18 cellular contexts compared by ENCODE assay signal in genomic region chr2:237577956-237578870, GRCh38. TPM values are rescaled to one million over a fixed set of nuclear protein-coding genes. Genes with fewer than 3 reads are reported as not detected.
A peak's percentile ranks its signal among the peaks of the same experiment; 100 is the strongest.
DNase-seq lines count a peak whose midpoint lies in the region; TF ChIP-seq lines count a peak whose summit lies in the region.
"Had no signal": no experiment of that assay in that cellular context is flagged by ENCODE, and none has a peak within 500 bp of the region (broad histone marks: within the 10 kb centered on the region; RNA-seq: fewer than 3 reads in every experiment).

No MANE protein-coding gene starts in this region.

- H3K36me3 Mint-ChIP-seq in chondrocyte (ENCODE audit: low read depth) = no peaks in the 10 kb centered on the region
- H3K36me3 Mint-ChIP-seq in nephron progenitor cell (ENCODE audit: low read depth) = no peaks in the 10 kb centered on the region
- H3K36me3 Mint-ChIP-seq: CD4-positive, alpha-beta memory T cell had no signal

- H3K4me3 ChIP-seq in spleen (no peak overlapping the region), tibial artery (no peak overlapping the region)
- H3K4me3 ChIP-seq: A549, GM12878, GM23338 had no signal

- H3K4me3 Mint-ChIP-seq in chondrocyte (ENCODE audit: unreplicated experiment) (no peak overlapping the region), nephron progenitor cell (no peak overlapping the region)
- H3K4me3 Mint-ChIP-seq: CD4-positive, alpha-beta memory T cell; GM23338; HFFc6 had no signal

- H3K9me3 Mint-ChIP-seq in chondrocyte (ENCODE audit: low read depth) = no peaks in the 10 kb centered on the region
- no peaks in the 10 kb centered on the region for H3K9me3 Mint-ChIP-seq in nephron progenitor cell
- H3K9me3 Mint-ChIP-seq: CD4-positive, alpha-beta memory T cell; HFFc6 had no signal

- intact Hi-C loops in spleen (cut with DNase I; ENCODE audit: low total_unique reads) = loop anchor here (10.0 kb wide), 1 partner anchor 423 kb away; no protein-coding TSS in a partner anchor
- intact Hi-C loops in tibial artery (cut with DNase I; ENCODE audit: low total_unique reads) = loop anchor here (10.0 kb wide), 2 partner anchors 423 to 453 kb away; no protein-coding TSS in a partner anchor

- TF ChIP-seq CTCF in chondrocyte (IDR thresholded peaks at IDR 0.05) (no peak), nephron progenitor cell (IDR thresholded peaks at IDR 0.05) (no peak), spleen (IDR thresholded peaks at IDR 0.05 in 8 of 11, conservative IDR thresholded peaks at IDR 0.05 in 3 of 11) (no peak), tibial artery (IDR thresholded peaks at IDR 0.05) (no peak)

- H3K27me3 Mint-ChIP-seq in chondrocyte (ENCODE audit: low read depth) (peaks cover 2% of the 10 kb centered on the region), nephron progenitor cell (ENCODE audit: low read depth, poor library complexity) (peaks cover 16% of the 10 kb centered on the region)

- H3K9me3 ChIP-seq in spleen (no peaks in the 10 kb centered on the region), tibial artery (no peaks in the 10 kb centered on the region)
- H3K9me3 ChIP-seq: A549, BE2C had no signal

- H3K36me3 ChIP-seq in spleen (no peaks in the 10 kb centered on the region), tibial artery (peaks cover 0 to 4% (median 0%) of the 10 kb centered on the region in 3 donors)
- H3K36me3 ChIP-seq: BE2C had no signal

- H3K27ac Mint-ChIP-seq in chondrocyte (ENCODE audit: unreplicated experiment) (no peak overlapping the region), nephron progenitor cell (peak overlapping the region; percentile 49)
- H3K27ac Mint-ChIP-seq: GM23338, HFFc6 had no signal

- H3K27me3 ChIP-seq in spleen (replicated peaks in 1 of 7) (peaks cover 0 to 22% (median 0%) of the 10 kb centered on the region in 7 donors), tibial artery (no peaks in the 10 kb centered on the region)
- H3K27me3 ChIP-seq: BE2C had no signal

- H3K4me1 Mint-ChIP-seq in chondrocyte (ENCODE audit: low read depth) (peaks cover 13% of the 10 kb centered on the region), nephron progenitor cell (peaks cover 43% of the 10 kb centered on the region)

- DNase-seq in chondrocyte (ENCODE audit: low spot score) = peak; percentile 71
- DNase-seq in nephron progenitor cell = no peak
- DNase-seq in spleen = peak; percentile 70
- no peak for DNase-seq in amniotic stem cell (lab: John Stamatoyannopoulos, UW)
- no peak for DNase-seq in tibial artery
- no peak for DNase-seq in NCI-H187 treated with DMSO at 0.1 percent for 48 hours (lab: John Stamatoyannopoulos, UW)
- DNase-seq: BE2C; CD4-positive, alpha-beta memory T cell; DMS79; HCEC 1CT; HFFc6; IMR-90 had no signal

- TF ChIP-seq POLR2A in spleen (IDR thresholded peaks at IDR 0.05) = no peak

- H3K4me1 ChIP-seq in spleen (peaks cover 0 to 14% (median 7%) of the 10 kb centered on the region in 6 donors), tibial artery (peaks cover 0 to 24% (median 15%) of the 10 kb centered on the region in 4 donors)

- H3K27ac ChIP-seq in spleen (no peak overlapping the region), tibial artery (no peak overlapping the region)
- H3K27ac ChIP-seq: A549, C4-2B had no signal

- 90 to 95% (median 92%) methylated on average over 17 to 26 of the region's 26 CpGs for WGBS in spleen, 5 donors

RNA-seq across cellular contexts. Expression of gene PRLH, which starts 11.8 kb away (rescaled TPM):
- total RNA-seq in chondrocyte (not detected in 3 replicates), spleen (not detected)
- not detected for polyA plus RNA-seq in spleen
- total RNA-seq: CD4-positive, alpha-beta memory T cell; G401; GM12878; GM23338; HFFc6; IMR-90 had no signal
- polyA plus RNA-seq: A549; AG04450; CD4-positive, alpha-beta memory T cell; GM12878; GM23338; IMR-90 had no signal

RNA-seq across cellular contexts. Expression of gene RAB17, which starts 12.3 kb away (rescaled TPM):
- total RNA-seq in chondrocyte = 0.25 to 0.95 TPM (median 0.68 TPM) in 3 replicates
- total RNA-seq in spleen = 1 to 10 TPM in 3 of 7 donors, under 1 TPM in 1, not detected in 3; 0.46 to 2.2 (median 1.3) TPM
- under 1 TPM; 0.24 to 0.67 (median 0.57) TPM for polyA plus RNA-seq in spleen
- total RNA-seq: CD4-positive, alpha-beta memory T cell; G401; IMR-90 had no signal
- polyA plus RNA-seq: CD4-positive, alpha-beta memory T cell had no signal

RNA-seq across cellular contexts. Expression of gene LRRFIP1, which starts 49.2 kb away (rescaled TPM):
- total RNA-seq in chondrocyte (84.7 to 97.5 TPM (median 91.5 TPM) in 3 replicates), spleen (100 to 1,000 TPM; 110 to 164 (median 144) TPM)
- polyA plus RNA-seq in spleen = 10 to 100 TPM; 40.4 to 46.3 (median 44.4) TPM

Comparison
In these comparisons a context has a peak if more than half of its experiments do, and no peak if none do; other contexts are left out.
1. DNase-seq: peak in chondrocyte (single experiment) and spleen (single experiment); none in nephron progenitor cell (single experiment), amniotic stem cell (single experiment), tibial artery (0 of 2) and NCI-H187 treated with DMSO at 0.1 percent for 48 hours (single experiment).